Comparison of ENCODE assay signal across 12 cellular contexts in the genomic region with DNA sequence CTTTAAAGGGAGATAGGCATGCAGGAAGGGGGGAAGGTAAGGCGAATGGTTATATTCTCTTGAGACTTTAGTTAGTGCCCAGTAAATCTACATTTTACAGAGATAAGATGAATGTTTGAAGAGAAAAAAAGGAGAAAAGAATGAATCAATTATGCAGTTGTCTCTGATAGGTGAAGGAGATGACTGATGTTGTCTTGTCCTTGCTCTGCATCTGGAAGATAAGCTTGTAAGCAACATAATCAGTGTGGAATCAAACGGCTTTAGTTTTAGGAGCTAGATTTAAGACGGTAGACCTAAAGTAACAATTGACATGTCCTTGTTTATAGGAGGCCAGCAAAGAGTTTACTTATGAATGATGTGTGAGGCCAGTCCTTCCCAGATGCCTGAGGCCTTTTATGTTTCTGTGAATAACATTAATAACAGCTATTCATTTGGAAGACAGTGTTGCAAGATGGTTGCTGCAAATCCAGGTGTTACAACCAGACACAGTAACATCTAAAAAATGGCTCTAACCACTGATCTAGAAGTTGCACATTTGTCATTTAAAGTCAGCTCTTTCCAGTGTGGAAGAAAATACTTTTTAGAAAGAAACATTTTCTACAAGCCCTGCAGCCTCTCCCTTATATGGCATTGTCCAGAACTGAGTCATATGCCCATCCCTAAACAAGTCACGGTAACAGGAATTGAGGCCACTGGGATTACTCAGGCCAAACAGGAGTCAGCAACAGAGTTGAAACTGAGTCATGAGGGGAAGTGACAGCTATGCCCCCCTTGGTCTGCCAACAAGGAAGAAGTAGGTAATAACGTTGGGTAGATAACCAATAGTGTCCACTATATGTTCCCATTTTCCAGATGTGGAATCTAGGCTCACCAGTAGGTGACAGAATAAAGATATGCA.
DNase-seq lines count a peak whose midpoint lies in the region; ATAC-seq and TF ChIP-seq lines count a peak whose summit lies in the region.
"Had no signal": no experiment of that assay in that cellular context is flagged by ENCODE, and none has a peak within 500 bp of the region (broad histone marks: within the 10 kb centered on the region; RNA-seq: fewer than 3 reads in every experiment).

No MANE protein-coding gene starts in this region.

- H3K4me3 ChIP-seq in AG09309 (ENCODE audit: control insufficient read depth, low read depth, low read length) (no peak overlapping the region), kidney epithelial cell (ENCODE audit: low read depth, low read length) (no peak overlapping the region)

- DNase-seq in AG09309 (ENCODE audit: low read depth) (peak; percentile 59), LoVo (ENCODE audit: low spot score) (peak; percentile 90), astrocyte of the hippocampus (ENCODE audit: low read depth, low spot score) (peak; percentile 71), kidney epithelial cell (ENCODE audit: low read depth) (peak; percentile 88), ureter (ENCODE audit: low spot score) (no peak)
- no peak for DNase-seq in naive thymus-derived CD8-positive, alpha-beta T cell
- DNase-seq in stimulated activated naive CD8-positive, alpha-beta T cell treated with anti-CD3 and anti-CD28 coated beads, Interleukin-15, amount 100 ng/mL, for 72 hours, result no peak
- DNase-seq: left colon, NCI-H1092 treated with DMSO at 0.1 percent for 48 hours, posterior cingulate gyrus had no signal

- H3K36me3 Mint-ChIP-seq in naive thymus-derived CD8-positive, alpha-beta T cell, result peaks cover 0 to 12% (median under 1%) of the 10 kb centered on the region in 3 donors
- H3K36me3 Mint-ChIP-seq: WTC11 had no signal

- H3K4me3 Mint-ChIP-seq in naive thymus-derived CD8-positive, alpha-beta T cell, result no peak overlapping the region
- no peak overlapping the region for H3K4me3 Mint-ChIP-seq in stimulated activated naive CD8-positive, alpha-beta T cell treated with anti-CD3 and anti-CD28 coated beads, Interleukin-15, amount 100 ng/mL, for 72 hours
- H3K4me3 Mint-ChIP-seq: WTC11 had no signal

- no peaks in the 10 kb centered on the region for H3K4me1 Mint-ChIP-seq in naive thymus-derived CD8-positive, alpha-beta T cell
- no peaks in the 10 kb centered on the region for H3K4me1 Mint-ChIP-seq in stimulated activated naive CD8-positive, alpha-beta T cell treated with anti-CD3 and anti-CD28 coated beads, Interleukin-15, amount 100 ng/mL, for 72 hours
- H3K4me1 Mint-ChIP-seq: WTC11 had no signal

- H3K27me3 Mint-ChIP-seq in naive thymus-derived CD8-positive, alpha-beta T cell, result peaks cover 0 to 6% (median 0%) of the 10 kb centered on the region in 5 donors
- H3K27me3 Mint-ChIP-seq in stimulated activated naive CD8-positive, alpha-beta T cell treated with anti-CD3 and anti-CD28 coated beads, Interleukin-15, amount 100 ng/mL, for 72 hours, result no peaks in the 10 kb centered on the region

- no peaks in the 10 kb centered on the region for H3K27me3 ChIP-seq in kidney epithelial cell (ENCODE audit: control insufficient read depth, insufficient read depth, low read length)

- no peak for ATAC-seq in naive thymus-derived CD8-positive, alpha-beta T cell
- no peak for ATAC-seq in HG02870 (IDR thresholded peaks at IDR 0.05; ENCODE audit: unreplicated experiment)
- no peak for ATAC-seq in stimulated activated naive CD8-positive, alpha-beta T cell treated with anti-CD3 and anti-CD28 coated beads, Interleukin-15, amount 100 ng/mL, for 72 hours
- ATAC-seq: left colon, WTC11 had no signal

- H3K27ac Mint-ChIP-seq in naive thymus-derived CD8-positive, alpha-beta T cell, result no peak overlapping the region
- H3K27ac Mint-ChIP-seq in stimulated activated naive CD8-positive, alpha-beta T cell treated with anti-CD3 and anti-CD28 coated beads, Interleukin-15, amount 100 ng/mL, for 72 hours, result peak overlapping the region in 1 of 2 donors; percentile 7
- H3K27ac Mint-ChIP-seq: WTC11 had no signal

- no peaks in the 10 kb centered on the region for H3K36me3 ChIP-seq in kidney epithelial cell (ENCODE audit: control insufficient read depth, insufficient read depth, low read length)

- H3K9me3 Mint-ChIP-seq in naive thymus-derived CD8-positive, alpha-beta T cell, result peaks cover 0 to 2% (median 0%) of the 10 kb centered on the region in 9 donors
- H3K9me3 Mint-ChIP-seq in stimulated activated naive CD8-positive, alpha-beta T cell treated with anti-CD3 and anti-CD28 coated beads, Interleukin-15, amount 100 ng/mL, for 72 hours, result no peaks in the 10 kb centered on the region
- H3K9me3 Mint-ChIP-seq: WTC11 had no signal

- POLR2A ChIA-PET in naive thymus-derived CD8-positive, alpha-beta T cell (lab: Charles Lee), result no interaction called here

- no peak for TF ChIP-seq CTCF in AG09309 (IDR thresholded peaks at IDR 0.05; ENCODE audit: control insufficient read depth, insufficient read depth, low read depth, low read length, missing control alignments)
- TF ChIP-seq CTCF in kidney epithelial cell (IDR thresholded peaks at IDR 0.05; ENCODE audit: insufficient read depth, low read length, poor library complexity, severe bottlenecking), result no peak

Comparison
In these comparisons a context has a peak if more than half of its experiments do, and no peak if none do; other contexts are left out.
1. DNase-seq: peak in AG09309 (single experiment), LoVo (single experiment), astrocyte of the hippocampus (single experiment) and kidney epithelial cell (single experiment); none in ureter (single experiment), naive thymus-derived CD8-positive, alpha-beta T cell (0 of 10) and stimulated activated naive CD8-positive, alpha-beta T cell treated with anti-CD3 and anti-CD28 coated beads, Interleukin-15, amount 100 ng/mL, for 72 hours (0 of 2).